In the genomic region with DNA sequence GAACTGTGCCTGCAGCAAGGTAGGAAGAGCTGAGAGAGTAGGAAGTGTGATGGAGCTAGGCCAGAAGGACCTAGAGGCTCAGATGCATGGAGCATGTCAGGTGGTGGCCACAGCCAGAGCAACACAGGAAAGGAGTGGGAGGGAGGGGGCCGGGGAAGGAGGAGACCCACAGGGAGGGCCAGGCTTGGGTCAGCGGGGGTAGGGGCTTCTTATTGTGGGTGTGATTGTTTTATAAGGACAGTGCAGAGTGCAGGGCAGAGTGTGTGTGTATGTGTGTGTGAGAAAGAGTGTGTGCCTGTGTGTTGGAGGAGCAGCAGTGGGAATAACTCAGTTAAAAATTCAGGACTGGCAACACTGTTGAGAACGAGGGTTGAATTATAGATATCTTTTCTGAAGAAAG, we compare ENCODE assay signal across 20 cellular contexts. TPM values are rescaled to one million over a fixed set of nuclear protein-coding genes. Genes with fewer than 3 reads are reported as not detected.
DNase-seq lines count a peak whose midpoint lies in the region; ATAC-seq and TF ChIP-seq lines count a peak whose summit lies in the region.
"Had no signal": no experiment of that assay in that cellular context is flagged by ENCODE, and none has a peak within 500 bp of the region (broad histone marks: within the 10 kb centered on the region; RNA-seq: fewer than 3 reads in every experiment).

No MANE protein-coding gene starts in this region.

- H3K4me3 ChIP-seq in right atrium auricular region (no peak overlapping the region), esophagus muscularis mucosa (no peak overlapping the region), neural cell (ENCODE audit: low read length) (no peak overlapping the region)
- H3K4me3 ChIP-seq: GM12878, HAP-1 had no signal

- no peak overlapping the region for H3K4me2 ChIP-seq in neural cell (ENCODE audit: low read length)

- no peaks in the 10 kb centered on the region for H4K20me1 ChIP-seq in neural cell (ENCODE audit: insufficient read depth)

- no peaks in the 10 kb centered on the region for H3K27me3 ChIP-seq in right atrium auricular region
- H3K27me3 ChIP-seq in esophagus muscularis mucosa, result no peaks in the 10 kb centered on the region
- H3K27me3 ChIP-seq in neural cell (ENCODE audit: insufficient read depth, low read depth, low read length), result no peaks in the 10 kb centered on the region

- H3K4me1 ChIP-seq in right atrium auricular region, result no peaks in the 10 kb centered on the region
- no peaks in the 10 kb centered on the region for H3K4me1 ChIP-seq in esophagus muscularis mucosa
- H3K4me1 ChIP-seq: HAP-1 had no signal

- H3F3A ChIP-seq in neural cell (ENCODE audit: insufficient read depth, low read length, poor library complexity, severe bottlenecking), result no peaks in the 10 kb centered on the region

- DNase-seq in Right ventricle myocardium superior (no peak), right atrium auricular region (ENCODE audit: low spot score) (no peak), esophagus muscularis mucosa (ENCODE audit: extremely low spot score) (peak; percentile 53), 8988T (no peak), NK-92 (lab: John Stamatoyannopoulos, UW; ENCODE audit: unreplicated experiment) (no peak)
- no peak for DNase-seq in activated CD8-positive, alpha-beta memory T cell treated with anti-CD3 and anti-CD28 coated beads for 24 hours
- DNase-seq: Calu3; CD4-positive, alpha-beta memory T cell; EL; KBM-7; NCI-H187; NCI-H2227 treated with DMSO at 0.1 percent for 48 hours; NCI-H524 had no signal

- TF ChIP-seq EP300 in esophagus muscularis mucosa (IDR thresholded peaks at IDR 0.05) (no peak), neural cell (conservative IDR thresholded peaks at IDR 0.05; ENCODE audit: poor library complexity, severe bottlenecking) (no peak)

- no peak overlapping the region for H3K9ac ChIP-seq in neural cell (ENCODE audit: low read length)

- H3K79me2 ChIP-seq in neural cell (replicated peaks; ENCODE audit: insufficient read depth, low read length), result no peaks in the 10 kb centered on the region

- TF ChIP-seq CTCF in right atrium auricular region (IDR thresholded peaks at IDR 0.05) (no peak), esophagus muscularis mucosa (IDR thresholded peaks at IDR 0.05) (no peak), neural cell (IDR thresholded peaks at IDR 0.05; ENCODE audit: poor library complexity, severe bottlenecking) (no peak)

- H3K36me3 ChIP-seq in right atrium auricular region, result no peaks in the 10 kb centered on the region
- no peaks in the 10 kb centered on the region for H3K36me3 ChIP-seq in esophagus muscularis mucosa
- H3K36me3 ChIP-seq in neural cell (ENCODE audit: insufficient read depth, low read length), result no peaks in the 10 kb centered on the region

- no peak overlapping the region for H3K27ac ChIP-seq in right atrium auricular region
- H3K27ac ChIP-seq in esophagus muscularis mucosa (replicated peaks in 1 of 4), result no peak overlapping the region
- peak overlapping the region; percentile 34 for H3K27ac ChIP-seq in neural cell (ENCODE audit: low read length)

- 64% methylated on average over 3 of the region's 3 CpGs for WGBS in esophagus muscularis mucosa

- no peak for TF ChIP-seq RAD21 in neural cell (conservative IDR thresholded peaks at IDR 0.05)

- ATAC-seq in Right ventricle myocardium superior (ENCODE audit: poor library complexity) (peak; percentile 10), HG02870 (IDR thresholded peaks at IDR 0.05; ENCODE audit: unreplicated experiment) (no peak)
- ATAC-seq: GM12878, HepG2 had no signal

- no peaks in the 10 kb centered on the region for H3K9me3 ChIP-seq in right atrium auricular region
- H3K9me3 ChIP-seq in esophagus muscularis mucosa, result no peaks in the 10 kb centered on the region
- no peaks in the 10 kb centered on the region for H3K9me3 ChIP-seq in neural cell (ENCODE audit: low read length)
- H3K9me3 ChIP-seq: HAP-1 had no signal

- H3K9me2 ChIP-seq in neural cell (ENCODE audit: insufficient read depth, low read length), result no peaks in the 10 kb centered on the region

- no peak overlapping the region for H2AFZ ChIP-seq in neural cell (ENCODE audit: low read depth, low read length)

- TF ChIP-seq POLR2A in esophagus muscularis mucosa (IDR thresholded peaks at IDR 0.05; ENCODE audit: low read depth), result no peak

- intact Hi-C loops in Right ventricle myocardium superior (cut with DNase I) (no loop called here), esophagus muscularis mucosa (cut with DNase I) (no loop called here)

TF ChIP-seq in neural cell, 6 proteins besides CTCF, POLR2A, EP300 and RAD21:
- TF ChIP-seq SMC3 (conservative IDR thresholded peaks at IDR 0.05; ENCODE audit: poor library complexity) (no peak), EZH2 (IDR thresholded peaks at IDR 0.05; ENCODE audit: borderline replicate concordance, insufficient read depth, low read length, poor library complexity, severe bottlenecking) (no peak), TAF1 (IDR thresholded peaks at IDR 0.05; ENCODE audit: low read depth) (no peak), POLR2AphosphoS5 (IDR thresholded peaks at IDR 0.05) (no peak), MXI1 (conservative IDR thresholded peaks at IDR 0.05; ENCODE audit: poor library complexity, severe bottlenecking) (no peak)
- TF ChIP-seq, protein P1, sequence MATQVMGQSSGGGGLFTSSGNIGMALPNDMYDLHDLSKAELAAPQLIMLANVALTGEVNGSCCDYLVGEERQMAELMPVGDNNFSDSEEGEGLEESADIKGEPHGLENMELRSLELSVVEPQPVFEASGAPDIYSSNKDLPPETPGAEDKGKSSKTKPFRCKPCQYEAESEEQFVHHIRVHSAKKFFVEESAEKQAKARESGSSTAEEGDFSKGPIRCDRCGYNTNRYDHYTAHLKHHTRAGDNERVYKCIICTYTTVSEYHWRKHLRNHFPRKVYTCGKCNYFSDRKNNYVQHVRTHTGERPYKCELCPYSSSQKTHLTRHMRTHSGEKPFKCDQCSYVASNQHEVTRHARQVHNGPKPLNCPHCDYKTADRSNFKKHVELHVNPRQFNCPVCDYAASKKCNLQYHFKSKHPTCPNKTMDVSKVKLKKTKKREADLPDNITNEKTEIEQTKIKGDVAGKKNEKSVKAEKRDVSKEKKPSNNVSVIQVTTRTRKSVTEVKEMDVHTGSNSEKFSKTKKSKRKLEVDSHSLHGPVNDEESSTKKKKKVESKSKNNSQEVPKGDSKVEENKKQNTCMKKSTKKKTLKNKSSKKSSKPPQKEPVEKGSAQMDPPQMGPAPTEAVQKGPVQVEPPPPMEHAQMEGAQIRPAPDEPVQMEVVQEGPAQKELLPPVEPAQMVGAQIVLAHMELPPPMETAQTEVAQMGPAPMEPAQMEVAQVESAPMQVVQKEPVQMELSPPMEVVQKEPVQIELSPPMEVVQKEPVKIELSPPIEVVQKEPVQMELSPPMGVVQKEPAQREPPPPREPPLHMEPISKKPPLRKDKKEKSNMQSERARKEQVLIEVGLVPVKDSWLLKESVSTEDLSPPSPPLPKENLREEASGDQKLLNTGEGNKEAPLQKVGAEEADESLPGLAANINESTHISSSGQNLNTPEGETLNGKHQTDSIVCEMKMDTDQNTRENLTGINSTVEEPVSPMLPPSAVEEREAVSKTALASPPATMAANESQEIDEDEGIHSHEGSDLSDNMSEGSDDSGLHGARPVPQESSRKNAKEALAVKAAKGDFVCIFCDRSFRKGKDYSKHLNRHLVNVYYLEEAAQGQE (IDR thresholded peaks at IDR 0.05; ENCODE audit: borderline replicate concordance), result no peak
TF ChIP-seq in neural cell: peak in this region for 0.

RNA-seq across cellular contexts. Expression of gene TTF2, which starts 27.0 kb away (rescaled TPM):
- 4.3 TPM for total RNA-seq in Right ventricle myocardium superior
- total RNA-seq in right atrium auricular region, result 1 to 10 TPM; 6.9 to 9.0 TPM
- total RNA-seq in esophagus muscularis mucosa, result 10 to 100 TPM in 2 of 4 donors, 1 to 10 TPM in 2; 6.6 to 12.8 (median 9.0) TPM
- polyA plus RNA-seq in neural cell, result 2.6 and 5.5 TPM in 2 replicates
- 3.9 and 6.0 TPM in 2 replicates for polyA minus RNA-seq in neural cell

RNA-seq across cellular contexts. Expression of gene CD101, which starts 31.6 kb away (rescaled TPM):
- total RNA-seq in Right ventricle myocardium superior, result 1.0 TPM
- 1 to 10 TPM in 1 of 2 donors, under 1 TPM in 1; 0.11 to 1.3 TPM for total RNA-seq in right atrium auricular region
- 1 to 10 TPM in 2 of 4 donors, under 1 TPM in 2; 0.26 to 1.5 (median 0.87) TPM for total RNA-seq in esophagus muscularis mucosa
- 1.4 and 2.3 TPM in 2 replicates for polyA plus RNA-seq in neural cell
- 3.4 and 3.9 TPM in 2 replicates for polyA minus RNA-seq in neural cell
- total RNA-seq: A172, B cell had no signal
